9 cellular contexts compared by ENCODE assay signal in the genomic region with DNA sequence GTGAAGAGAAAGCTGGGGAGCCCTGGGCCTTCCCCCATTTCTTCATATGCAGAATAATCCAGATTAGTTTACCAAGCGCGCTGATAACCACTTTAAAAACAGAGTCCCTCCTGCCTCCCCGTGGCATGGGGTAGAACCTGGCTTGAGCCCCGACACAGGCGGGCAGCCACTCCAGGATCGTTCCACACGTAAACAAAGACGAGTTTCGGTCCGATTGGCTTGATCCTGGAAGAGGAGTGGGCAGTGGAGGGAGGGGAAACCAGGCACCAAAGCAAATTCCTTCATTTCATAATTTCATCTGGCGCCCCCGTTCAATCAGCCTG.
DNase-seq lines count a peak whose midpoint lies in the region; ATAC-seq, FAIRE-seq and TF ChIP-seq lines count a peak whose summit lies in the region.
"Had no signal": no experiment of that assay in that cellular context is flagged by ENCODE, and none has a peak within 500 bp of the region (broad histone marks: within the 10 kb centered on the region; RNA-seq: fewer than 3 reads in every experiment).

No MANE protein-coding gene starts in this region.

- H3K36me3 Mint-ChIP-seq in central memory CD8-positive, alpha-beta T cell (ENCODE audit: insufficient read depth): no peaks in the 10 kb centered on the region
- H3K36me3 Mint-ChIP-seq in memory B cell: no peaks in the 10 kb centered on the region

- H3K27me3 Mint-ChIP-seq in central memory CD8-positive, alpha-beta T cell: peaks cover 84% of the 10 kb centered on the region
- H3K27me3 Mint-ChIP-seq in memory B cell: peaks cover 23% of the 10 kb centered on the region

- H3K9me3 Mint-ChIP-seq in central memory CD8-positive, alpha-beta T cell: no peaks in the 10 kb centered on the region
- no peaks in the 10 kb centered on the region for H3K9me3 Mint-ChIP-seq in memory B cell

- H3K27ac Mint-ChIP-seq in central memory CD8-positive, alpha-beta T cell (ENCODE audit: low read depth): no peak overlapping the region
- H3K27ac Mint-ChIP-seq in memory B cell: no peak overlapping the region

- no peak for FAIRE-seq in HTR-8/SVneo (lab: Jason Lieb, UNC)

- peak overlapping the region; percentile 59 for H3K4me3 Mint-ChIP-seq in central memory CD8-positive, alpha-beta T cell
- peak overlapping the region; percentile 83 for H3K4me3 Mint-ChIP-seq in memory B cell

- no peak for ATAC-seq in central memory CD8-positive, alpha-beta T cell (replicated peaks; ENCODE audit: extremely low read depth, poor library complexity, severe bottlenecking)
- ATAC-seq in memory B cell (ENCODE audit: low read depth): peak; percentile 14
- ATAC-seq in HG03460 (IDR thresholded peaks at IDR 0.05; ENCODE audit: unreplicated experiment): no peak
- no peak for ATAC-seq in HG02870 (IDR thresholded peaks at IDR 0.05; ENCODE audit: unreplicated experiment)

- H3K4me1 Mint-ChIP-seq in central memory CD8-positive, alpha-beta T cell: peaks cover 5% of the 10 kb centered on the region
- peaks cover 5% of the 10 kb centered on the region for H3K4me1 Mint-ChIP-seq in memory B cell

- H3K27ac ChIP-seq in 22Rv1: peak overlapping the region; percentile 68

- peak; percentile 19 for DNase-seq in HTR-8/SVneo (ENCODE audit: insufficient read length, low spot score)
- no peak for DNase-seq in central memory CD8-positive, alpha-beta T cell (ENCODE audit: low spot score in 2 of 2)
- no peak for DNase-seq in memory B cell (ENCODE audit: low spot score in 2 of 2)
- DNase-seq in NAMALWA (ENCODE audit: low spot score): no peak
- DNase-seq in activated gamma-delta T cell treated with Interleukin-2 at 50 U/mL for 16 hours: no peak
- DNase-seq: NCI-H1694 had no signal

- no peak for TF ChIP-seq CTCF in 22Rv1 (IDR thresholded peaks at IDR 0.05)
